In the genomic region with DNA sequence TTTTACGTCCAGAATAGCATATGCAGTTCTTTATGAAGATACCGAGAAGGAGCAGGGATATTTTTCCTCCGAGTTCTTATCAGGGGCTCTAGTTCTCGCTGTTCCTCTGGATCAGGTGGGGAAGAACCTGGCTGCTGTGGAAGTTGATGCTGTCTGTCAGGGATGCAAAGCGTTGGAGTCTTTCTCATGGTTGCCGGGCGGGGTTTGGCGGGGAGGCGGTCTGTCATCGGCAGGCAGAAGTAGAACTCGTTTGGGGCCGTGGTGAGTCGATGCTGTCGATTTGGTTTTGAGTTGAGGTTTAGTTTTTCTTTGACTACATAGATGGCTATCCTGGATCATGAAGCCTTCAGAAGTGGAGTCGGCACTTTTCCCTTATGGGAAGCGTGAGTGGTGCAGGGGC, we compare ENCODE assay signal across 22 cellular contexts.
DNase-seq lines count a peak whose midpoint lies in the region; ATAC-seq, FAIRE-seq and TF ChIP-seq lines count a peak whose summit lies in the region.
"Had no signal": no experiment of that assay in that cellular context is flagged by ENCODE, and none has a peak within 500 bp of the region (broad histone marks: within the 10 kb centered on the region; RNA-seq: fewer than 3 reads in every experiment).

No MANE protein-coding gene starts in this region.

- H3K4me3 Mint-ChIP-seq in astrocyte (ENCODE audit: unreplicated experiment) = no peak overlapping the region
- H3K4me3 Mint-ChIP-seq in activated CD4-positive, alpha-beta T cell treated with anti-CD3 and anti-CD28 coated beads, Interleukin-2, amount 10 ng/mL, durations not matched to agents 7 days and 5 days = no peak overlapping the region
- H3K4me3 Mint-ChIP-seq: B cell; CD8-positive, alpha-beta T cell had no signal

- intact Hi-C loops in K562 (cut with micrococcal nuclease) = loop anchor here (2.0 to 10.0 kb wide), 5 partner anchors 148 to 923 kb away; a partner anchor contains a TSS

- no peaks in the 10 kb centered on the region for H3K9me1 ChIP-seq in K562 (ENCODE audit: control insufficient read depth, insufficient read depth, low read length)

- H3K4me3 ChIP-seq in astrocyte (ENCODE audit: insufficient read depth, low read depth, low read length) (no peak overlapping the region), K562 (no peak overlapping the region), H1 (ENCODE audit: extremely low read depth in 1 of 4, insufficient read depth in 2 of 4, low read depth in 3 of 4, low read length in 4 of 4) (no peak overlapping the region), neuronal stem cell (ENCODE audit: low read length in 2 of 2) (no peak overlapping the region)
- H3K4me3 ChIP-seq: SK-N-MC had no signal

- no peak for DNase-seq in astrocyte (ENCODE audit: low read depth)
- DNase-seq in K562 (ENCODE audit: extremely low read depth in 1 of 4, low spot score in 3 of 4) = no peak
- no peak for DNase-seq in H1 (ENCODE audit: low read depth in 1 of 2, low spot score in 2 of 2)
- no peak for DNase-seq in neuronal stem cell (ENCODE audit: low spot score)
- DNase-seq in UCSD-AML1 (lab: John Stamatoyannopoulos, UW; ENCODE audit: unreplicated experiment) = no peak
- DNase-seq in NCI-H1417 treated with DMSO at 0.1 percent for 48 hours (lab: John Stamatoyannopoulos, UW) = no peak
- DNase-seq in activated CD4-positive, alpha-beta T cell treated with anti-CD3 and anti-CD28 coated beads, Interleukin-2, amount 10 ng/mL, durations not matched to agents 7 days and 5 days = no peak
- DNase-seq: Caco-2; CD8-positive, alpha-beta T cell; GOT3; HCEC 1CT; NCI-H1105 treated with DMSO at 0.1 percent for 48 hours; NCI-H2029; NCI-H446; SIG-M5 had no signal

- H3K27me3 ChIP-seq in astrocyte (ENCODE audit: insufficient read depth, low read length) (no peaks in the 10 kb centered on the region), K562 (ENCODE audit: control insufficient read depth in 2 of 2, insufficient read depth in 2 of 2, low read length in 2 of 2) (peaks cover 2 to 12% of the 10 kb centered on the region in 2 experiments; a peak in 2 of 5 replicates), H1 (replicated peaks in 1 of 4; ENCODE audit: control insufficient read depth in 3 of 4, extremely low read depth in 1 of 4, insufficient read depth in 3 of 4, low read length in 3 of 4) (no peaks in the 10 kb centered on the region), neuronal stem cell (ENCODE audit: control insufficient read depth in 3 of 3, insufficient read depth in 3 of 3, low read depth in 1 of 3, low read length in 3 of 3) (no peaks in the 10 kb centered on the region)

- BruUV-seq in K562 (replicated peaks; lab: Mats Ljungman, UMichigan) = no TSS peak

- no peak overlapping the region for H2BK15ac ChIP-seq in H1 (ENCODE audit: low read length)
- H2BK15ac ChIP-seq in neuronal stem cell (ENCODE audit: low read length) = no peak overlapping the region

- H3K4ac ChIP-seq in H1 (replicated peaks; ENCODE audit: insufficient read length, low read depth, low read length) (no peak overlapping the region), neuronal stem cell (ENCODE audit: low read length) (no peak overlapping the region)

- peaks cover 5% of the 10 kb centered on the region for H3K9me3 Mint-ChIP-seq in astrocyte (ENCODE audit: unreplicated experiment)
- H3K9me3 Mint-ChIP-seq in activated CD4-positive, alpha-beta T cell treated with anti-CD3 and anti-CD28 coated beads, Interleukin-2, amount 10 ng/mL, durations not matched to agents 7 days and 5 days = no peaks in the 10 kb centered on the region
- H3K9me3 Mint-ChIP-seq: CD8-positive, alpha-beta T cell had no signal

- no peak overlapping the region for H3K14ac ChIP-seq in H1 (ENCODE audit: insufficient read length)
- H3K14ac ChIP-seq in neuronal stem cell (ENCODE audit: low read length) = no peak overlapping the region

- no peaks in the 10 kb centered on the region for H3K23me2 ChIP-seq in H1 (ENCODE audit: low read depth, low read length)

- H4K20me1 ChIP-seq in astrocyte (ENCODE audit: insufficient read depth, low read length) = no peaks in the 10 kb centered on the region
- H4K20me1 ChIP-seq in K562 (replicated peaks; ENCODE audit: control insufficient read depth, insufficient read depth, low read length) = no peaks in the 10 kb centered on the region
- H4K20me1 ChIP-seq in H1 (replicated peaks in 1 of 2; ENCODE audit: control insufficient read depth in 1 of 2, insufficient read depth in 2 of 2, low read length in 2 of 2) = no peaks in the 10 kb centered on the region

- no peak overlapping the region for H3K56ac ChIP-seq in H1 (replicated peaks; ENCODE audit: insufficient read length, low read depth, low read length)

- FAIRE-seq in astrocyte (lab: Jason Lieb, UNC) (no peak), K562 (lab: Jason Lieb, UNC) (no peak), H1 (lab: Jason Lieb, UNC) (no peak)
- FAIRE-seq: G401.6, HTR-8/SVneo had no signal

- H2BK20ac ChIP-seq in H1 (ENCODE audit: low read length) = no peak overlapping the region

- H3K79me1 ChIP-seq in H1 (ENCODE audit: low read depth, low read length) (no peaks in the 10 kb centered on the region), neuronal stem cell (ENCODE audit: low read depth, low read length) (no peaks in the 10 kb centered on the region)

- TF ChIP-seq RAD21 in K562 (CRISPR knock-in tag; conservative IDR thresholded peaks at IDR 0.05 in 1 of 2, IDR thresholded peaks at IDR 0.05 in 1 of 2) = no peak
- no peak for TF ChIP-seq RAD21 in H1 (IDR thresholded peaks at IDR 0.05 in 1 of 2, conservative IDR thresholded peaks at IDR 0.05 in 1 of 2; ENCODE audit: low read depth in 2 of 2, low read length in 2 of 2)

- peaks cover 24% of the 10 kb centered on the region for H3K4me1 Mint-ChIP-seq in astrocyte (ENCODE audit: low read depth, unreplicated experiment)
- H3K4me1 Mint-ChIP-seq in activated CD4-positive, alpha-beta T cell treated with anti-CD3 and anti-CD28 coated beads, Interleukin-2, amount 10 ng/mL, durations not matched to agents 7 days and 5 days = no peaks in the 10 kb centered on the region

- no peak overlapping the region for H2AK5ac ChIP-seq in H1 (ENCODE audit: low read depth, low read length)
- H2AK5ac ChIP-seq in neuronal stem cell (ENCODE audit: low read depth, low read length) = peak overlapping the region; percentile 84

- H2BK12ac ChIP-seq in H1 (ENCODE audit: low read depth, low read length) (no peak overlapping the region), neuronal stem cell (ENCODE audit: low read length) (no peak overlapping the region)

- no peak for TF ChIP-seq POLR2A in K562 (conservative IDR thresholded peaks at IDR 0.05)
- TF ChIP-seq POLR2A in H1 (IDR thresholded peaks at IDR 0.05; ENCODE audit: control extremely low read depth in 1 of 2, low read depth in 2 of 2, low read length in 2 of 2) = no peak

- peak overlapping the region; percentile 13; the same call in 1 of the 2 replicates for H3K18ac ChIP-seq in H1 (ENCODE audit: extremely low read depth, low read length)
- peak overlapping the region; percentile 58 for H3K18ac ChIP-seq in neuronal stem cell (ENCODE audit: low read length)

- H3K36me3 ChIP-seq in astrocyte (ENCODE audit: insufficient read depth, low read length) (no peaks in the 10 kb centered on the region), K562 (ENCODE audit: control insufficient read depth, insufficient read depth, low read length) (no peaks in the 10 kb centered on the region), H1 (ENCODE audit: control insufficient read depth in 2 of 4, insufficient read depth in 4 of 4, low read length in 3 of 4) (no peaks in the 10 kb centered on the region), neuronal stem cell (replicated peaks in 1 of 2; ENCODE audit: control insufficient read depth in 2 of 2, insufficient read depth in 2 of 2, low read length in 2 of 2) (no peaks in the 10 kb centered on the region)

- H3K79me2 ChIP-seq in astrocyte (ENCODE audit: insufficient read depth, low read length) (no peaks in the 10 kb centered on the region), K562 (ENCODE audit: control insufficient read depth, insufficient read depth, low read length) (no peaks in the 10 kb centered on the region), H1 (ENCODE audit: control insufficient read depth in 1 of 2, insufficient read depth in 2 of 2, low read length in 2 of 2) (no peaks in the 10 kb centered on the region; a peak in 1 of 4 replicates)

- H3K27ac ChIP-seq in astrocyte (ENCODE audit: low read depth, low read length) = no peak overlapping the region
- H3K27ac ChIP-seq in K562 (ENCODE audit: extremely low read depth, low read depth, low read length) = no peak overlapping the region
- no peak overlapping the region for H3K27ac ChIP-seq in H1 (ENCODE audit: low read depth, low read length)
- H3K27ac ChIP-seq in neuronal stem cell (replicated peaks; ENCODE audit: low read length) = no peak overlapping the region
- H3K27ac ChIP-seq: C4-2B, RWPE1, SK-N-MC had no signal

- no peak overlapping the region for H2BK5ac ChIP-seq in H1 (ENCODE audit: low read depth, low read length)
- peak overlapping the region; percentile 88 for H2BK5ac ChIP-seq in neuronal stem cell (ENCODE audit: low read length)

- CTCF ChIA-PET in K562 (lab: Yijun Ruan, JAX; ENCODE audit: low intra/inter-chr PET ratio) (no interaction called here), H1 (lab: Charles Lee; ENCODE audit: partially characterized antibody) (interaction anchor here (0.8 to 1.7 kb wide), 5 partner anchors 25 to 787 kb away, joined by 3 to 4 read pairs (median 3); no protein-coding TSS in a partner anchor)
- CTCF ChIA-PET in activated CD4-positive, alpha-beta T cell treated with anti-CD3 and anti-CD28 coated beads, Interleukin-2, amount 10 ng/mL, durations not matched to agents 7 days and 5 days (lab: Charles Lee) = no interaction called here

- TF ChIP-seq CTCF in astrocyte (IDR thresholded peaks at IDR 0.05; ENCODE audit: insufficient read depth, low read depth, low read length) (no peak), K562 (IDR thresholded peaks at IDR 0.05 in 2 of 3, conservative IDR thresholded peaks at IDR 0.05 in 1 of 3; ENCODE audit: insufficient read depth in 2 of 3, low read depth in 1 of 3, low read length in 3 of 3) (no peak), H1 (IDR thresholded peaks at IDR 0.05; ENCODE audit: control extremely low read depth in 1 of 3, insufficient read depth in 1 of 3, low read depth in 1 of 3, low read length in 3 of 3) (no peak)

- H3K9me3 ChIP-seq in astrocyte (ENCODE audit: insufficient read depth, low read depth, low read length) (no peaks in the 10 kb centered on the region), K562 (replicated peaks; ENCODE audit: control insufficient read depth, insufficient read depth, low read depth, low read length) (no peaks in the 10 kb centered on the region), H1 (ENCODE audit: insufficient read depth in 2 of 2, low read depth in 1 of 2, low read length in 1 of 2) (no peaks in the 10 kb centered on the region), neuronal stem cell (replicated peaks in 1 of 2; ENCODE audit: control insufficient read depth in 2 of 2, insufficient read depth in 1 of 2, low read depth in 1 of 2, low read length in 2 of 2) (peaks cover 0 to 12% of the 10 kb centered on the region in 2 donors)
- H3K9me3 ChIP-seq: Caco-2 had no signal

- no peak overlapping the region for H2BK120ac ChIP-seq in H1 (replicated peaks; ENCODE audit: low read depth, low read length)
- no peak overlapping the region for H2BK120ac ChIP-seq in neuronal stem cell (ENCODE audit: low read depth, low read length)

- no peaks in the 10 kb centered on the region for H3K27me3 Mint-ChIP-seq in astrocyte (ENCODE audit: low read depth, unreplicated experiment)
- H3K27me3 Mint-ChIP-seq in activated CD4-positive, alpha-beta T cell treated with anti-CD3 and anti-CD28 coated beads, Interleukin-2, amount 10 ng/mL, durations not matched to agents 7 days and 5 days = no peaks in the 10 kb centered on the region

- no peak for TF ChIP-seq EP300 in K562 (IDR thresholded peaks at IDR 0.05; ENCODE audit: low read length)
- TF ChIP-seq EP300 in H1 (IDR thresholded peaks at IDR 0.05; ENCODE audit: borderline replicate concordance in 1 of 2, low read depth in 2 of 2, low read length in 2 of 2) = no peak

- WGBS in K562 (ENCODE audit: insufficient coverage, low coverage, missing lambda C conversion rate) = 8% methylated on average over 16 of the region's 16 CpGs
- WGBS in H1 (ENCODE audit: extremely low coverage in 1 of 2, insufficient coverage in 1 of 2, insufficient read length in 1 of 2, insufficient replicate concordance in 2 of 2, low coverage in 1 of 2, low lambda C conversion rate in 2 of 2, missing lambda C conversion rate in 1 of 2), 2 experiments = 97% methylated on average over 14 of the region's 16 CpGs; no CpG with 5 or more reads in 1 of the 2 experiments
- WGBS in neuronal stem cell (ENCODE audit: extremely low coverage in 2 of 2, insufficient read length in 2 of 2, insufficient replicate concordance in 1 of 2), 2 donors = no CpG with 5 or more reads among the region's 16 CpGs

- peak overlapping the region; percentile 20 for H3K4me2 ChIP-seq in astrocyte (ENCODE audit: low read length)
- H3K4me2 ChIP-seq in K562 (ENCODE audit: insufficient read depth, low read length) = peak overlapping the region; percentile 64; the same call in 1 of the 2 replicates
- no peak overlapping the region for H3K4me2 ChIP-seq in H1 (ENCODE audit: insufficient read depth in 1 of 2, low read depth in 2 of 2, low read length in 2 of 2)
- H3K4me2 ChIP-seq in neuronal stem cell (ENCODE audit: insufficient read depth, low read length, poor library complexity, severe bottlenecking) = no peak overlapping the region

- H4K8ac ChIP-seq in H1 (ENCODE audit: extremely low read depth, insufficient read depth, low read length) = no peak overlapping the region
- H4K8ac ChIP-seq in neuronal stem cell (ENCODE audit: low read depth, low read length) = no peak overlapping the region

- H4K5ac ChIP-seq in H1 (ENCODE audit: insufficient read length, low read depth, low read length) = no peak overlapping the region

- H3K9ac ChIP-seq in astrocyte (ENCODE audit: low read length) (no peak overlapping the region), K562 (ENCODE audit: insufficient read depth in 1 of 2, low read depth in 2 of 2, low read length in 2 of 2) (no peak overlapping the region; a peak in 1 of 4 replicates), H1 (replicated peaks in 1 of 4; ENCODE audit: extremely low read depth in 1 of 4, low read depth in 3 of 4, low read length in 3 of 4) (no peak overlapping the region), neuronal stem cell (ENCODE audit: low read depth, low read length, poor library complexity) (no peak overlapping the region)

- H3K23ac ChIP-seq in H1 (ENCODE audit: insufficient read length) (no peak overlapping the region), neuronal stem cell (ENCODE audit: low read depth, low read length, poor library complexity) (no peak overlapping the region)

- peaks cover 18% of the 10 kb centered on the region for H3K4me1 ChIP-seq in astrocyte (ENCODE audit: insufficient read depth, low read length)
- H3K4me1 ChIP-seq in K562 (replicated peaks in 1 of 2; ENCODE audit: control insufficient read depth in 2 of 2, insufficient read depth in 2 of 2, low read length in 2 of 2) = peaks cover 5 to 21% of the 10 kb centered on the region in 2 experiments; a peak in 4 of 5 replicates
- peaks cover 0 to 4% (median 0%) of the 10 kb centered on the region in 4 experiments; a peak in 2 of 7 replicates for H3K4me1 ChIP-seq in H1 (replicated peaks in 1 of 4; ENCODE audit: control insufficient read depth in 3 of 4, insufficient read depth in 4 of 4, low read length in 3 of 4)
- H3K4me1 ChIP-seq in neuronal stem cell (ENCODE audit: control insufficient read depth in 2 of 2, insufficient read depth in 1 of 2, low read depth in 1 of 2, low read length in 2 of 2) = peaks cover 7 to 19% of the 10 kb centered on the region in 2 donors
- H3K4me1 ChIP-seq: Caco-2 had no signal

- H4K91ac ChIP-seq in H1 (replicated peaks; ENCODE audit: insufficient read length, low read length) (no peak overlapping the region), neuronal stem cell (ENCODE audit: low read depth, low read length, poor library complexity) (no peak overlapping the region)

- H3K27ac Mint-ChIP-seq in astrocyte (ENCODE audit: unreplicated experiment) = peak overlapping the region; percentile 75
- H3K27ac Mint-ChIP-seq in activated CD4-positive, alpha-beta T cell treated with anti-CD3 and anti-CD28 coated beads, Interleukin-2, amount 10 ng/mL, durations not matched to agents 7 days and 5 days = no peak overlapping the region
- H3K27ac Mint-ChIP-seq: B cell; CD8-positive, alpha-beta T cell had no signal

- peak; percentile 15; the same call in 2 of the 3 replicates for ATAC-seq in K562
- ATAC-seq: CD8-positive, alpha-beta T cell; Panc1 had no signal

- in situ Hi-C loops in K562 (cut with MboI) = loop anchor here (5.0 to 10.0 kb wide), 2 partner anchors 681 to 923 kb away; no protein-coding TSS in a partner anchor

- no peaks in the 10 kb centered on the region for H3K36me3 Mint-ChIP-seq in astrocyte (ENCODE audit: low read depth, unreplicated experiment)
- H3K36me3 Mint-ChIP-seq in activated CD4-positive, alpha-beta T cell treated with anti-CD3 and anti-CD28 coated beads, Interleukin-2, amount 10 ng/mL, durations not matched to agents 7 days and 5 days (ENCODE audit: low read depth) = no peaks in the 10 kb centered on the region
- H3K36me3 Mint-ChIP-seq: CD8-positive, alpha-beta T cell had no signal

- H2AFZ ChIP-seq in astrocyte (ENCODE audit: low read depth, low read length) (no peak overlapping the region), K562 (ENCODE audit: low read depth, low read length) (peak overlapping the region; percentile 86), H1 (ENCODE audit: low read length) (no peak overlapping the region), neuronal stem cell (ENCODE audit: low read length) (no peak overlapping the region)

- POLR2A ChIA-PET in K562 (lab: Yijun Ruan, JAX) = no interaction called here
- POLR2A ChIA-PET in H1 (lab: Charles Lee; ENCODE audit: partially characterized antibody) = no interaction called here
- POLR2A ChIA-PET in activated CD4-positive, alpha-beta T cell treated with anti-CD3 and anti-CD28 coated beads, Interleukin-2, amount 10 ng/mL, durations not matched to agents 7 days and 5 days (lab: Charles Lee) = no interaction called here

Comparison
In these comparisons a context has a peak if more than half of its experiments do, and no peak if none do; other contexts are left out.
1. H3K4me2 ChIP-seq: peak in astrocyte (single experiment) and K562 (single experiment); none in H1 (0 of 2) and neuronal stem cell (single experiment).